ENCODE assay signal across 25 cellular contexts in genomic region chr3:177512945-177513671, GRCh38.
DNase-seq lines count a peak whose midpoint lies in the region; ATAC-seq and TF ChIP-seq lines count a peak whose summit lies in the region.
"Had no signal": no experiment of that assay in that cellular context is flagged by ENCODE, and none has a peak within 500 bp of the region (broad histone marks: within the 10 kb centered on the region; RNA-seq: fewer than 3 reads in every experiment).

No MANE protein-coding gene starts in this region.

- H3K4me3 Mint-ChIP-seq in nephron progenitor cell: peak overlapping the region; percentile 35
- no peak overlapping the region for H3K4me3 Mint-ChIP-seq in type B pancreatic cell
- H3K4me3 Mint-ChIP-seq: GM23338, T-helper 17 cell had no signal

- in situ Hi-C loops in GM13977 (cut with MboI; ENCODE audit: low pct_unique_long_range_greater_than_20kb, low sequenced_read_pairs, unreplicated experiment): no loop called here

- H3K27me3 ChIP-seq in right atrium auricular region: no peaks in the 10 kb centered on the region
- H3K27me3 ChIP-seq in gastroesophageal sphincter: no peaks in the 10 kb centered on the region
- H3K27me3 ChIP-seq: BE2C, neutrophil, sigmoid colon, SJCRH30, uterus had no signal

- H3K27ac ChIP-seq in right atrium auricular region: peak overlapping the region in 1 of 2 donors; percentile 80
- peak overlapping the region; percentile 46 to 65 (median 52) for H3K27ac ChIP-seq in gastroesophageal sphincter
- H3K27ac ChIP-seq: neutrophil, SJCRH30, WERI-Rb-1 had no signal

- peak; percentile 30 for ATAC-seq in Right ventricle myocardium inferior
- ATAC-seq in gastroesophageal sphincter: no peak
- ATAC-seq in activated CD4-positive, CD25-positive, alpha-beta regulatory T cell treated with anti-CD3 and anti-CD28 coated beads, Interleukin-2, amount 50 U/mL, for 24 hours: no peak
- no peak for ATAC-seq in HG03097 (IDR thresholded peaks at IDR 0.05; ENCODE audit: low FRiP score, unreplicated experiment)
- ATAC-seq: GM23338, T-helper 17 cell had no signal

- H3K27me3 Mint-ChIP-seq in nephron progenitor cell (ENCODE audit: low read depth, poor library complexity) (no peaks in the 10 kb centered on the region), type B pancreatic cell (no peaks in the 10 kb centered on the region)
- H3K27me3 Mint-ChIP-seq: T-helper 17 cell had no signal

- peaks cover 0 to 53% of the 10 kb centered on the region in 2 donors for H3K4me1 ChIP-seq in right atrium auricular region
- peaks cover 15 to 48% (median 25%) of the 10 kb centered on the region in 3 donors for H3K4me1 ChIP-seq in gastroesophageal sphincter
- H3K4me1 ChIP-seq: BE2C, uterus had no signal

- peaks cover 5% of the 10 kb centered on the region for H3K4me1 Mint-ChIP-seq in nephron progenitor cell
- H3K4me1 Mint-ChIP-seq in type B pancreatic cell (ENCODE audit: unreplicated experiment): peaks cover 3% of the 10 kb centered on the region
- H3K4me1 Mint-ChIP-seq: T-helper 17 cell had no signal

- H3K36me3 Mint-ChIP-seq in nephron progenitor cell (ENCODE audit: low read depth): no peaks in the 10 kb centered on the region
- peaks cover 7% of the 10 kb centered on the region for H3K36me3 Mint-ChIP-seq in type B pancreatic cell

- intact Hi-C loops in Right ventricle myocardium inferior (cut with DNase I): loop anchor here (10.0 kb wide), 1 partner anchor 192 kb away; no protein-coding TSS in a partner anchor

- no peak overlapping the region for H3K4me3 ChIP-seq in right atrium auricular region
- H3K4me3 ChIP-seq in gastroesophageal sphincter: no peak overlapping the region
- H3K4me3 ChIP-seq: GM23338, sigmoid colon, SJCRH30, uterus had no signal

- peak overlapping the region; percentile 93 for H3K27ac Mint-ChIP-seq in nephron progenitor cell
- H3K27ac Mint-ChIP-seq in type B pancreatic cell: peak overlapping the region; percentile 13
- H3K27ac Mint-ChIP-seq: GM23338, T-helper 17 cell had no signal

- DNase-seq in Right ventricle myocardium inferior (ENCODE audit: missing footprints) (no peak), right atrium auricular region (ENCODE audit: low spot score) (no peak), nephron progenitor cell (no peak), type B pancreatic cell (ENCODE audit: extremely low spot score, unreplicated experiment) (no peak), GM13977 (ENCODE audit: low spot score) (no peak)
- DNase-seq: activated CD4-positive, alpha-beta T cell treated with anti-CD3 and anti-CD28 coated beads, Interleukin-2, amount 50 U/mL, for 48 hours; activated gamma-delta T cell treated with Interleukin-2 at 50 U/mL for 16 hours; activated T-cell treated with anti-CD3 and anti-CD28 coated beads for 4 hours; BE2C; kidney glomerular epithelial cell; NCI-H1417; NCI-H2171; NCI-H69; sigmoid colon; SJCRH30; stimulated activated CD4-positive, alpha-beta T cell treated with anti-CD3 and anti-CD28 coated beads, Interleukin-2, amount 100 ng/mL, for 24 hours; stimulated activated naive CD4-positive, alpha-beta T cell treated with Interleukin-2 at 50 U/mL for 16 hours; T-helper 17 cell; uterus; WERI-Rb-1 had no signal

- no peaks in the 10 kb centered on the region for H3K36me3 ChIP-seq in right atrium auricular region
- H3K36me3 ChIP-seq in gastroesophageal sphincter: no peaks in the 10 kb centered on the region
- H3K36me3 ChIP-seq: BE2C, neutrophil, sigmoid colon, SJCRH30, uterus, WERI-Rb-1 had no signal

- TF ChIP-seq EP300 in gastroesophageal sphincter (IDR thresholded peaks at IDR 0.05): no peak

- H3K9me3 Mint-ChIP-seq in nephron progenitor cell (peaks cover 5% of the 10 kb centered on the region), type B pancreatic cell (no peaks in the 10 kb centered on the region)
- H3K9me3 Mint-ChIP-seq: GM23338 had no signal

- TF ChIP-seq POLR2A in gastroesophageal sphincter (IDR thresholded peaks at IDR 0.05): no peak

- TF ChIP-seq CTCF in right atrium auricular region (IDR thresholded peaks at IDR 0.05) (no peak), gastroesophageal sphincter (IDR thresholded peaks at IDR 0.05) (no peak), nephron progenitor cell (IDR thresholded peaks at IDR 0.05) (no peak), type B pancreatic cell (conservative IDR thresholded peaks at IDR 0.05) (no peak), GM13977 (IDR thresholded peaks at IDR 0.05; ENCODE audit: extremely low read depth, insufficient read depth, missing control alignments) (no peak)

- H3K9me3 ChIP-seq in right atrium auricular region (no peaks in the 10 kb centered on the region), gastroesophageal sphincter (no peaks in the 10 kb centered on the region)
- H3K9me3 ChIP-seq: BE2C, neutrophil, sigmoid colon, SJCRH30, uterus had no signal

- 53 to 68% methylated on average over 2 to 5 of the region's 5 CpGs for WGBS in gastroesophageal sphincter (ENCODE audit: low coverage in 1 of 2), 2 donors
